10 cellular contexts compared by ENCODE assay signal in genomic region chr14:98633380-98633779, GRCh38.
DNase-seq lines count a peak whose midpoint lies in the region; ATAC-seq and TF ChIP-seq lines count a peak whose summit lies in the region.
"Had no signal": no experiment of that assay in that cellular context is flagged by ENCODE, and none has a peak within 500 bp of the region (broad histone marks: within the 10 kb centered on the region; RNA-seq: fewer than 3 reads in every experiment).

No MANE protein-coding gene starts in this region.

- DNase-seq in H4 (ENCODE audit: low spot score) = peak; percentile 12
- DNase-seq in NCI-H2171 treated with DMSO at 0.1 percent for 48 hours (lab: John Stamatoyannopoulos, UW) = peak; percentile 94
- peak; percentile 13 to 36 (median 27) for DNase-seq in body of pancreas
- DNase-seq in pons (ENCODE audit: low spot score) = peak; percentile 98
- no peak for DNase-seq in activated naive CD8-positive, alpha-beta T cell treated with anti-CD3 and anti-CD28 coated beads for 36 hours
- no peak for DNase-seq in foreskin keratinocyte
- DNase-seq in activated T-cell treated with anti-CD3 and anti-CD28 coated beads, Interleukin-2, amount 50 U/mL, for 24 hours = no peak
- DNase-seq: CD4-positive, CD25-positive, alpha-beta regulatory T cell had no signal

- H3K27me3 ChIP-seq in body of pancreas = no peaks in the 10 kb centered on the region
- no peaks in the 10 kb centered on the region for H3K27me3 ChIP-seq in foreskin keratinocyte

- H3K27ac Mint-ChIP-seq in activated naive CD8-positive, alpha-beta T cell treated with anti-CD3 and anti-CD28 coated beads for 36 hours = no peak overlapping the region
- no peak overlapping the region for H3K27ac Mint-ChIP-seq in activated T-cell treated with anti-CD3 and anti-CD28 coated beads, Interleukin-2, amount 50 U/mL, for 24 hours
- H3K27ac Mint-ChIP-seq: CD4-positive, CD25-positive, alpha-beta regulatory T cell had no signal

- intact Hi-C loops in body of pancreas (cut with DNase I) = no loop called here

- no peak overlapping the region for H3K27ac ChIP-seq in body of pancreas
- H3K27ac ChIP-seq in foreskin keratinocyte = no peak overlapping the region

- no peak overlapping the region for H3K4me3 Mint-ChIP-seq in activated naive CD8-positive, alpha-beta T cell treated with anti-CD3 and anti-CD28 coated beads for 36 hours
- H3K4me3 Mint-ChIP-seq in activated T-cell treated with anti-CD3 and anti-CD28 coated beads, Interleukin-2, amount 50 U/mL, for 24 hours = no peak overlapping the region
- H3K4me3 Mint-ChIP-seq: CD4-positive, CD25-positive, alpha-beta regulatory T cell had no signal

- no peaks in the 10 kb centered on the region for H3K4me1 ChIP-seq in body of pancreas
- no peaks in the 10 kb centered on the region for H3K4me1 ChIP-seq in foreskin keratinocyte

- H3K27me3 Mint-ChIP-seq in activated naive CD8-positive, alpha-beta T cell treated with anti-CD3 and anti-CD28 coated beads for 36 hours = no peaks in the 10 kb centered on the region
- no peaks in the 10 kb centered on the region for H3K27me3 Mint-ChIP-seq in activated T-cell treated with anti-CD3 and anti-CD28 coated beads, Interleukin-2, amount 50 U/mL, for 24 hours
- H3K27me3 Mint-ChIP-seq: CD4-positive, CD25-positive, alpha-beta regulatory T cell had no signal

- H3K9me3 ChIP-seq in body of pancreas = no peaks in the 10 kb centered on the region

- H3K4me3 ChIP-seq in body of pancreas = no peak overlapping the region

- H3K36me3 Mint-ChIP-seq in activated naive CD8-positive, alpha-beta T cell treated with anti-CD3 and anti-CD28 coated beads for 36 hours = no peaks in the 10 kb centered on the region
- no peaks in the 10 kb centered on the region for H3K36me3 Mint-ChIP-seq in activated T-cell treated with anti-CD3 and anti-CD28 coated beads, Interleukin-2, amount 50 U/mL, for 24 hours (ENCODE audit: low read depth)
- H3K36me3 Mint-ChIP-seq: CD4-positive, CD25-positive, alpha-beta regulatory T cell had no signal

- H3K4me1 Mint-ChIP-seq in activated naive CD8-positive, alpha-beta T cell treated with anti-CD3 and anti-CD28 coated beads for 36 hours = no peaks in the 10 kb centered on the region
- H3K4me1 Mint-ChIP-seq in activated T-cell treated with anti-CD3 and anti-CD28 coated beads, Interleukin-2, amount 50 U/mL, for 24 hours (ENCODE audit: low read depth) = no peaks in the 10 kb centered on the region
- H3K4me1 Mint-ChIP-seq: CD4-positive, CD25-positive, alpha-beta regulatory T cell had no signal

- WGBS in body of pancreas, 2 donors = 29 to 33% methylated on average over 5 of the region's 5 CpGs

- ATAC-seq in body of pancreas = no peak
- no peak for ATAC-seq in GM19351 (IDR thresholded peaks at IDR 0.05; ENCODE audit: unreplicated experiment)
- no peak for ATAC-seq in foreskin keratinocyte
- ATAC-seq: HCT116 had no signal

- no peaks in the 10 kb centered on the region for H3K36me3 ChIP-seq in body of pancreas (replicated peaks in 1 of 2; ENCODE audit: insufficient read depth in 1 of 2, low read depth in 2 of 2)

- no peak for TF ChIP-seq POLR2A in body of pancreas (IDR thresholded peaks at IDR 0.05)

- no peak for TF ChIP-seq CTCF in body of pancreas (IDR thresholded peaks at IDR 0.05)
- TF ChIP-seq CTCF in foreskin keratinocyte (conservative IDR thresholded peaks at IDR 0.05) = no peak

- no peaks in the 10 kb centered on the region for H3K9me3 Mint-ChIP-seq in activated naive CD8-positive, alpha-beta T cell treated with anti-CD3 and anti-CD28 coated beads for 36 hours
- no peaks in the 10 kb centered on the region for H3K9me3 Mint-ChIP-seq in activated T-cell treated with anti-CD3 and anti-CD28 coated beads, Interleukin-2, amount 50 U/mL, for 24 hours

Comparison
In these comparisons a context has a peak if more than half of its experiments do, and no peak if none do; other contexts are left out.
1. DNase-seq: peak in H4 (single experiment), NCI-H2171 treated with DMSO at 0.1 percent for 48 hours (single experiment), body of pancreas (4 of 4) and pons (single experiment); none in activated naive CD8-positive, alpha-beta T cell treated with anti-CD3 and anti-CD28 coated beads for 36 hours (single experiment), foreskin keratinocyte (0 of 2) and activated T-cell treated with anti-CD3 and anti-CD28 coated beads, Interleukin-2, amount 50 U/mL, for 24 hours (single experiment).